In genomic region chr7:27164381-27165088, GRCh38 we compare ENCODE assay signal across 8 cellular contexts. TPM values are rescaled to one million over a fixed set of nuclear protein-coding genes. Genes with fewer than 3 reads are reported as not detected.
A peak's percentile ranks its signal among the peaks of the same experiment; 100 is the strongest.
DNase-seq lines count a peak whose midpoint lies in the region; ATAC-seq and TF ChIP-seq lines count a peak whose summit lies in the region.

No MANE protein-coding gene starts in this region.

- H3K9me3 ChIP-seq in left ventricle myocardium inferior (replicated peaks) (no peaks in the 10 kb centered on the region), mucosa of rectum (ENCODE audit: control insufficient read depth in 2 of 2, low read length in 2 of 2) (no peaks in the 10 kb centered on the region), aorta (ENCODE audit: control insufficient read depth, low read length) (no peaks in the 10 kb centered on the region)

- peak overlapping the region; percentile 19 for H3K27ac Mint-ChIP-seq in central memory CD8-positive, alpha-beta T cell (ENCODE audit: low read depth)

- no peaks in the 10 kb centered on the region for H3K9me3 Mint-ChIP-seq in central memory CD8-positive, alpha-beta T cell

- TF ChIP-seq CTCF in left ventricle myocardium inferior (IDR thresholded peaks at IDR 0.05; ENCODE audit: borderline replicate concordance): no peak

- peak overlapping the region; percentile 21 for H3K4me3 Mint-ChIP-seq in central memory CD8-positive, alpha-beta T cell

- DNase-seq in left ventricle myocardium inferior (peak; percentile 14), Right ventricle myocardium superior (no peak), aorta (peak; percentile 55 to 89), head of caudate nucleus (no peak)
- no peak for DNase-seq in central memory CD8-positive, alpha-beta T cell (ENCODE audit: low spot score in 2 of 2)
- DNase-seq in stimulated activated CD8-positive, alpha-beta memory T cell treated with anti-CD3 and anti-CD28 coated beads, Interleukin-4, amount 100 ng/mL, for 48 hours: no peak

- H3K36me3 ChIP-seq in left ventricle myocardium inferior (no peaks in the 10 kb centered on the region), mucosa of rectum (ENCODE audit: control insufficient read depth in 2 of 2, insufficient read depth in 2 of 2, low read length in 2 of 2) (no peaks in the 10 kb centered on the region), aorta (ENCODE audit: control insufficient read depth in 1 of 2, insufficient read depth in 2 of 2, low read length in 1 of 2) (no peaks in the 10 kb centered on the region)

- no peak overlapping the region for H3K27ac ChIP-seq in left ventricle myocardium inferior (replicated peaks)
- H3K27ac ChIP-seq in mucosa of rectum (ENCODE audit: low read depth in 2 of 2, low read length in 2 of 2): peak overlapping the region; percentile 91 to 92
- H3K27ac ChIP-seq in aorta (ENCODE audit: low read depth in 1 of 2, low read length in 2 of 2): no peak overlapping the region

- peaks cover 100% of the 10 kb centered on the region for H3K27me3 ChIP-seq in left ventricle myocardium inferior (ENCODE audit: low read depth)
- H3K27me3 ChIP-seq in mucosa of rectum (ENCODE audit: control insufficient read depth in 2 of 2, insufficient read depth in 2 of 2, low read length in 2 of 2): peaks cover 0 to 3% of the 10 kb centered on the region in 2 donors
- no peaks in the 10 kb centered on the region for H3K27me3 ChIP-seq in aorta (ENCODE audit: control insufficient read depth in 1 of 2, insufficient read depth in 2 of 2, low read length in 1 of 2)

- WGBS in aorta, 2 donors: 36 to 40% methylated on average over 47 of the region's 47 CpGs

- intact Hi-C loops in left ventricle myocardium inferior (cut with micrococcal nuclease): loop anchor here (5.0 kb wide), 1 partner anchor 792 kb away; no protein-coding TSS in a partner anchor
- intact Hi-C loops in Right ventricle myocardium superior (cut with DNase I): loop anchor here (5.0 to 10.0 kb wide), 3 partner anchors 482 to 1270 kb away; no protein-coding TSS in a partner anchor
- intact Hi-C loops in aorta (cut with DNase I): loop anchor here (5.0 to 10.0 kb wide), 3 partner anchors 482 to 960 kb away; partner anchors contain the start of genes CBX3 (in 1 of the 2) and HNRNPA2B1 (in 1 of the 2)
- intact Hi-C loops in head of caudate nucleus (cut with DNase I): loop anchor here (5.0 to 10.0 kb wide), 2 partner anchors 797 to 1300 kb away; no protein-coding TSS in a partner anchor

- H3K36me3 Mint-ChIP-seq in central memory CD8-positive, alpha-beta T cell (ENCODE audit: insufficient read depth): peaks cover 34% of the 10 kb centered on the region

- H3K4me1 ChIP-seq in left ventricle myocardium inferior: peaks cover 49% of the 10 kb centered on the region
- H3K4me1 ChIP-seq in mucosa of rectum (ENCODE audit: control insufficient read depth in 2 of 2, insufficient read depth in 2 of 2, low read length in 2 of 2): peaks cover 23 to 35% of the 10 kb centered on the region in 2 donors
- H3K4me1 ChIP-seq in aorta (ENCODE audit: control insufficient read depth in 1 of 2, insufficient read depth in 2 of 2, low read length in 2 of 2): no peaks in the 10 kb centered on the region

- peaks cover 32% of the 10 kb centered on the region for H3K4me1 Mint-ChIP-seq in central memory CD8-positive, alpha-beta T cell

- H3K4me3 ChIP-seq in left ventricle myocardium inferior (peak overlapping the region; percentile 54), mucosa of rectum (ENCODE audit: low read length in 2 of 2) (peak overlapping the region; percentile 67 to 84), aorta (ENCODE audit: low read length in 2 of 2) (no peak overlapping the region)

- peaks cover 80% of the 10 kb centered on the region for H3K27me3 Mint-ChIP-seq in central memory CD8-positive, alpha-beta T cell

- H3K9ac ChIP-seq in mucosa of rectum (ENCODE audit: low read depth in 1 of 2, low read length in 2 of 2): peak overlapping the region; percentile 81 to 96

- ATAC-seq in Right ventricle myocardium superior (ENCODE audit: poor library complexity) (no peak), aorta (ENCODE audit: low FRiP score) (peak; percentile 39), HG02840 (IDR thresholded peaks at IDR 0.05; ENCODE audit: low FRiP score, unreplicated experiment) (no peak)
- ATAC-seq in central memory CD8-positive, alpha-beta T cell (replicated peaks; ENCODE audit: extremely low read depth, poor library complexity, severe bottlenecking): no peak

RNA-seq across cellular contexts. Expression of gene HOXA9, which starts 0.8 kb away (rescaled TPM):
- not detected for total RNA-seq in left ventricle myocardium inferior
- not detected for total RNA-seq in Right ventricle myocardium superior
- 1 to 10 TPM; 1.6 to 5.8 TPM for total RNA-seq in aorta
- 1 to 10 TPM; 1.5 to 3.1 TPM for polyA plus RNA-seq in aorta

RNA-seq across cellular contexts. Expression of gene HOXA7, which starts 8.1 kb away (rescaled TPM):
- 0.36 TPM for total RNA-seq in left ventricle myocardium inferior
- total RNA-seq in Right ventricle myocardium superior: not detected
- total RNA-seq in aorta: 1 to 10 TPM; 4.7 to 9.3 TPM
- polyA plus RNA-seq in aorta: 1 to 10 TPM; 2.4 to 3.3 TPM

RNA-seq across cellular contexts. Expression of gene HOXA10, which starts 9.6 kb away (rescaled TPM):
- total RNA-seq in left ventricle myocardium inferior (not detected), Right ventricle myocardium superior (not detected), aorta (10 to 100 TPM in 1 of 2 donors, 1 to 10 TPM in 1; 1.5 to 11.2 TPM)
- 1 to 10 TPM; 3.4 to 3.6 TPM for polyA plus RNA-seq in aorta

RNA-seq across cellular contexts. Expression of gene HOXA3, which starts 12.2 kb away (rescaled TPM):
- total RNA-seq in left ventricle myocardium inferior (not detected), Right ventricle myocardium superior (0.35 TPM), aorta (10 to 100 TPM in 1 of 2 donors, 1 to 10 TPM in 1; 9.6 to 20.8 TPM)
- polyA plus RNA-seq in aorta: 10 to 100 TPM in 1 of 2 donors, 1 to 10 TPM in 1; 3.8 to 12.2 TPM

RNA-seq across cellular contexts. Expression of gene HOXA6, which starts 17.0 kb away (rescaled TPM):
- not detected for total RNA-seq in left ventricle myocardium inferior
- total RNA-seq in Right ventricle myocardium superior: not detected
- total RNA-seq in aorta: 1 to 10 TPM; 6.3 to 7.6 TPM
- polyA plus RNA-seq in aorta: under 1 TPM in 1 of 2 donors, not detected in 1; 0.97 TPM

Comparison
In these comparisons a context has a peak if more than half of its experiments do, and no peak if none do; other contexts are left out.
1. DNase-seq: peak in left ventricle myocardium inferior (single experiment) and aorta (2 of 2); none in Right ventricle myocardium superior (single experiment), central memory CD8-positive, alpha-beta T cell (0 of 2), head of caudate nucleus (0 of 42) and stimulated activated CD8-positive, alpha-beta memory T cell treated with anti-CD3 and anti-CD28 coated beads, Interleukin-4, amount 100 ng/mL, for 48 hours (single experiment).
2. H3K27ac ChIP-seq: peak in mucosa of rectum (2 of 2); none in left ventricle myocardium inferior (single experiment) and aorta (0 of 2).
3. H3K4me3 ChIP-seq: peak in left ventricle myocardium inferior (single experiment) and mucosa of rectum (2 of 2); none in aorta (0 of 2).